In the genomic region with DNA sequence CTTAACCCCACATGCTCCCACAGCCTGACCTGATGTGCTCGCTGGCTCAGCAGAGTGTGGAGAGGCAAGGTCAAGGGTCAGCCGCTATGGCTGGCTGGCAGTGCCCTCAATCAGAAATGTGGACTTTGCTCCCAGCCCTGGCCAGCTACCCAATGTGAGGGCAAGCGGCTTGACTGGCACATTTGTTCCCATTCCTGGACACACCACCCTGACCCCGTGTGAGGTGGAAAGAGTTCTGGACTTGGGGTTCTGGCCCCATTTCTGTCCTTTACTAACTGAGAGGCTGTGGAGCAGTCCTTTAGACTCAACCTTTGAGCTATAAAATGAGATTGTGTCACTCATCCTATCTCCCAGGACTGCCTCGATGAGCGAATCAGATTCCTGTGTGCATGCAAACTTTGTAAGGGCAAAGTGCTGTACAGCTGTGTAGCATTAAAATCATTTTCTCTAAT, we compare ENCODE assay signal across 26 cellular contexts. TPM values are rescaled to one million over a fixed set of nuclear protein-coding genes. Genes with fewer than 3 reads are reported as not detected.
DNase-seq lines count a peak whose midpoint lies in the region; ATAC-seq, FAIRE-seq and TF ChIP-seq lines count a peak whose summit lies in the region.
"Had no signal": no experiment of that assay in that cellular context is flagged by ENCODE, and none has a peak within 500 bp of the region (broad histone marks: within the 10 kb centered on the region; RNA-seq: fewer than 3 reads in every experiment).

No MANE protein-coding gene starts in this region.

- H3K36me3 ChIP-seq in body of pancreas (replicated peaks in 1 of 2; ENCODE audit: insufficient read depth in 1 of 2, low read depth in 2 of 2) = peaks cover 0 to 2% of the 10 kb centered on the region in 2 donors
- H3K36me3 ChIP-seq in liver (ENCODE audit: control insufficient read depth in 4 of 4, insufficient read depth in 3 of 4, low read depth in 1 of 4, low read length in 3 of 4) = peaks cover 0 to 7% (median 5%) of the 10 kb centered on the region in 4 donors
- H3K36me3 ChIP-seq: BE2C, SJCRH30 had no signal

- peak; percentile 68 for ATAC-seq in body of pancreas
- ATAC-seq in HG03342 (IDR thresholded peaks at IDR 0.05; ENCODE audit: unreplicated experiment) = no peak
- no peak for ATAC-seq in GM18907 (IDR thresholded peaks at IDR 0.05; ENCODE audit: unreplicated experiment)
- ATAC-seq: A549, Panc1 had no signal

- TF ChIP-seq CTCF in body of pancreas (IDR thresholded peaks at IDR 0.05) = no peak
- no peak for TF ChIP-seq CTCF in liver (IDR thresholded peaks at IDR 0.05; ENCODE audit: low read depth, low read length, missing input control)

- FAIRE-seq in RCC 7860 (lab: Jason Lieb, UNC) = peak; percentile 84
- FAIRE-seq: A549, D721Med had no signal

- H3K9me3 ChIP-seq in body of pancreas (no peaks in the 10 kb centered on the region), liver (ENCODE audit: control insufficient read depth in 4 of 4, low read length in 3 of 4) (no peaks in the 10 kb centered on the region)
- H3K9me3 ChIP-seq: A549, BE2C, SJCRH30 had no signal

- H3K4me1 ChIP-seq in body of pancreas = peaks cover 17% of the 10 kb centered on the region
- H3K4me1 ChIP-seq in liver (ENCODE audit: control insufficient read depth in 4 of 4, insufficient read depth in 4 of 4, low read length in 3 of 4) = peaks cover 12 to 57% (median 40%) of the 10 kb centered on the region in 4 donors
- H3K4me1 ChIP-seq: A549, BE2C, SJCRH30 had no signal

- intact Hi-C loops in body of pancreas (cut with DNase I) = no loop called here

- no peak for TF ChIP-seq POLR2A in body of pancreas (IDR thresholded peaks at IDR 0.05)

- no peak overlapping the region for H3K9ac ChIP-seq in liver (ENCODE audit: low read depth in 1 of 2, low read length in 2 of 2)

- H3K4me3 ChIP-seq in body of pancreas (no peak overlapping the region), liver (ENCODE audit: low read depth in 1 of 3, low read length in 3 of 3) (no peak overlapping the region)
- H3K4me3 ChIP-seq: A549, SJCRH30 had no signal

- H3K27ac ChIP-seq in body of pancreas (no peak overlapping the region), liver (ENCODE audit: low read depth in 1 of 2, low read length in 2 of 2) (peak overlapping the region; percentile 34 to 41)
- H3K27ac ChIP-seq: A549, HL-60, SJCRH30 had no signal

- WGBS in body of pancreas, 2 donors = 56 to 60% methylated on average over 3 to 6 of the region's 6 CpGs
- whole genome bisulfite sequencing in liver = 38% methylated on average over 6 of the region's 6 CpGs

- H3K27me3 ChIP-seq in body of pancreas (no peaks in the 10 kb centered on the region), liver (ENCODE audit: control insufficient read depth in 4 of 4, insufficient read depth in 4 of 4, low read length in 3 of 4) (no peaks in the 10 kb centered on the region)
- H3K27me3 ChIP-seq: BE2C, SJCRH30 had no signal

- DNase-seq in RCC 7860 (ENCODE audit: low spot score) (peak; percentile 45), body of pancreas (peak in 3 of 4 donors; percentile 31 to 46 (median 37)), renal cortical epithelial cell (ENCODE audit: low read depth) (peak; percentile 80), NCI-H2107 treated with DMSO at 0.1 percent for 48 hours (lab: John Stamatoyannopoulos, UW; ENCODE audit: unreplicated experiment) (no peak)
- DNase-seq: BE2C; DMS79; H7; HFFc6; KBM-7; NCI-H1092; NCI-H1436; NCI-H2029; NCI-H2171; NCI-H345; NCI-H524; NCI-H774; NK-92 treated with Interleukin-12 subunit alpha and Interleukin-12 subunit beta, amount 100 ng/mL, for 24 hours; SJCRH30 had no signal

- TF ChIP-seq RAD21 in liver (IDR thresholded peaks at IDR 0.05) = peak; percentile 53 to 64

TF ChIP-seq in liver, 16 proteins besides CTCF, POLR2A, EP300 and RAD21:
- TF ChIP-seq, protein P1, sequence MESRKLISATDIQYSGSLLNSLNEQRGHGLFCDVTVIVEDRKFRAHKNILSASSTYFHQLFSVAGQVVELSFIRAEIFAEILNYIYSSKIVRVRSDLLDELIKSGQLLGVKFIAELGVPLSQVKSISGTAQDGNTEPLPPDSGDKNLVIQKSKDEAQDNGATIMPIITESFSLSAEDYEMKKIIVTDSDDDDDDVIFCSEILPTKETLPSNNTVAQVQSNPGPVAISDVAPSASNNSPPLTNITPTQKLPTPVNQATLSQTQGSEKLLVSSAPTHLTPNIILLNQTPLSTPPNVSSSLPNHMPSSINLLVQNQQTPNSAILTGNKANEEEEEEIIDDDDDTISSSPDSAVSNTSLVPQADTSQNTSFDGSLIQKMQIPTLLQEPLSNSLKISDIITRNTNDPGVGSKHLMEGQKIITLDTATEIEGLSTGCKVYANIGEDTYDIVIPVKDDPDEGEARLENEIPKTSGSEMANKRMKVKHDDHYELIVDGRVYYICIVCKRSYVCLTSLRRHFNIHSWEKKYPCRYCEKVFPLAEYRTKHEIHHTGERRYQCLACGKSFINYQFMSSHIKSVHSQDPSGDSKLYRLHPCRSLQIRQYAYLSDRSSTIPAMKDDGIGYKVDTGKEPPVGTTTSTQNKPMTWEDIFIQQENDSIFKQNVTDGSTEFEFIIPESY (IDR thresholded peaks at IDR 0.05) = peak; percentile 91
- TF ChIP-seq FOXA2 (IDR thresholded peaks at IDR 0.05) = peak; percentile 53
- TF ChIP-seq, protein P2, sequence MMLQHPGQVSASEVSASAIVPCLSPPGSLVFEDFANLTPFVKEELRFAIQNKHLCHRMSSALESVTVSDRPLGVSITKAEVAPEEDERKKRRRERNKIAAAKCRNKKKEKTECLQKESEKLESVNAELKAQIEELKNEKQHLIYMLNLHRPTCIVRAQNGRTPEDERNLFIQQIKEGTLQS (IDR thresholded peaks at IDR 0.05) = peak; percentile 77
- peak; percentile 100 for TF ChIP-seq RXRA (IDR thresholded peaks at IDR 0.05)
- TF ChIP-seq HNF4G (IDR thresholded peaks at IDR 0.05) = peak; percentile 98
- TF ChIP-seq, protein P3, sequence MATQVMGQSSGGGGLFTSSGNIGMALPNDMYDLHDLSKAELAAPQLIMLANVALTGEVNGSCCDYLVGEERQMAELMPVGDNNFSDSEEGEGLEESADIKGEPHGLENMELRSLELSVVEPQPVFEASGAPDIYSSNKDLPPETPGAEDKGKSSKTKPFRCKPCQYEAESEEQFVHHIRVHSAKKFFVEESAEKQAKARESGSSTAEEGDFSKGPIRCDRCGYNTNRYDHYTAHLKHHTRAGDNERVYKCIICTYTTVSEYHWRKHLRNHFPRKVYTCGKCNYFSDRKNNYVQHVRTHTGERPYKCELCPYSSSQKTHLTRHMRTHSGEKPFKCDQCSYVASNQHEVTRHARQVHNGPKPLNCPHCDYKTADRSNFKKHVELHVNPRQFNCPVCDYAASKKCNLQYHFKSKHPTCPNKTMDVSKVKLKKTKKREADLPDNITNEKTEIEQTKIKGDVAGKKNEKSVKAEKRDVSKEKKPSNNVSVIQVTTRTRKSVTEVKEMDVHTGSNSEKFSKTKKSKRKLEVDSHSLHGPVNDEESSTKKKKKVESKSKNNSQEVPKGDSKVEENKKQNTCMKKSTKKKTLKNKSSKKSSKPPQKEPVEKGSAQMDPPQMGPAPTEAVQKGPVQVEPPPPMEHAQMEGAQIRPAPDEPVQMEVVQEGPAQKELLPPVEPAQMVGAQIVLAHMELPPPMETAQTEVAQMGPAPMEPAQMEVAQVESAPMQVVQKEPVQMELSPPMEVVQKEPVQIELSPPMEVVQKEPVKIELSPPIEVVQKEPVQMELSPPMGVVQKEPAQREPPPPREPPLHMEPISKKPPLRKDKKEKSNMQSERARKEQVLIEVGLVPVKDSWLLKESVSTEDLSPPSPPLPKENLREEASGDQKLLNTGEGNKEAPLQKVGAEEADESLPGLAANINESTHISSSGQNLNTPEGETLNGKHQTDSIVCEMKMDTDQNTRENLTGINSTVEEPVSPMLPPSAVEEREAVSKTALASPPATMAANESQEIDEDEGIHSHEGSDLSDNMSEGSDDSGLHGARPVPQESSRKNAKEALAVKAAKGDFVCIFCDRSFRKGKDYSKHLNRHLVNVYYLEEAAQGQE (IDR thresholded peaks at IDR 0.05) = peak; percentile 83
- peak; percentile 82 to 92 for TF ChIP-seq JUND (IDR thresholded peaks at IDR 0.05)
- TF ChIP-seq, protein P4, sequence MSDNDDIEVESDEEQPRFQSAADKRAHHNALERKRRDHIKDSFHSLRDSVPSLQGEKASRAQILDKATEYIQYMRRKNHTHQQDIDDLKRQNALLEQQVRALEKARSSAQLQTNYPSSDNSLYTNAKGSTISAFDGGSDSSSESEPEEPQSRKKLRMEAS (IDR thresholded peaks at IDR 0.05) = peak; percentile 90
- peak; percentile 100 for TF ChIP-seq SP1 (IDR thresholded peaks at IDR 0.05)
- TF ChIP-seq FOXA1 (IDR thresholded peaks at IDR 0.05) = peak; percentile 73
- peak in 1 of 2 donors; percentile 82 for TF ChIP-seq EGR1 (IDR thresholded peaks at IDR 0.05; ENCODE audit: low read depth in 2 of 2)
- peak; percentile 98 to 99 for TF ChIP-seq HNF4A (conservative IDR thresholded peaks at IDR 0.05)
- TF ChIP-seq GABPA (IDR thresholded peaks at IDR 0.05 in 1 of 2, conservative IDR thresholded peaks at IDR 0.05 in 1 of 2) = no peak
- TF ChIP-seq TAF1 (conservative IDR thresholded peaks at IDR 0.05) = no peak
- TF ChIP-seq YY1 (IDR thresholded peaks at IDR 0.05) = peak; percentile 90
- TF ChIP-seq NR2F2 (IDR thresholded peaks at IDR 0.05) = peak; percentile 98

RNA-seq across cellular contexts. Expression of a gene that starts 9.1 kb away (rescaled TPM):
- total RNA-seq in body of pancreas (10 to 100 TPM; 16.3 to 24.4 TPM), liver (10 to 100 TPM in 1 of 2 donors, 1 to 10 TPM in 1; 6.9 to 50.9 TPM), renal cortical epithelial cell (1.9 and 14.2 TPM in 2 replicates)
- polyA plus RNA-seq in liver = 10 to 100 TPM; 15.6 to 18.7 TPM
- total RNA-seq: HFFc6, SJCRH30 had no signal

RNA-seq across cellular contexts. Expression of a gene that starts 51.4 kb away (rescaled TPM):
- not detected for total RNA-seq in body of pancreas
- total RNA-seq in liver = 1,000 to 10,000 TPM in 1 of 2 donors, 100 to 1,000 TPM in 1; 975 to 1,486 TPM
- 1,000 to 10,000 TPM; 3,125 to 7,337 TPM for polyA plus RNA-seq in liver
- not detected in 2 replicates for total RNA-seq in renal cortical epithelial cell
- total RNA-seq: H7, HFFc6, HT-29 had no signal
- polyA plus RNA-seq: A549 had no signal

Comparison
In these comparisons a context has a peak if more than half of its experiments do, and no peak if none do; other contexts are left out.
1. H3K27ac ChIP-seq: peak in liver (2 of 2); none in body of pancreas (0 of 4).
2. RNA of a gene that starts 51.4 kb away (total RNA-seq): 975 to 1,486 TPM in liver; not detected in body of pancreas and not detected in renal cortical epithelial cell; every median in the first group is over 100 times any median in the second.